Comparison of ENCODE assay signal across 9 cellular contexts in genomic region chr12:74689071-74689655, GRCh38.
DNase-seq lines count a peak whose midpoint lies in the region; ATAC-seq, FAIRE-seq and TF ChIP-seq lines count a peak whose summit lies in the region.
"Had no signal": no experiment of that assay in that cellular context is flagged by ENCODE, and none has a peak within 500 bp of the region (broad histone marks: within the 10 kb centered on the region; RNA-seq: fewer than 3 reads in every experiment).

No MANE protein-coding gene starts in this region.

- in situ Hi-C loops in brain microvascular endothelial cell (cut with HindIII; ENCODE audit: low pct_ligation_motif_present, low sequenced_read_pairs), result no loop called here

- no peak overlapping the region for H3K27ac Mint-ChIP-seq in CD14-positive monocyte
- H3K27ac Mint-ChIP-seq in activated naive CD4-positive, alpha-beta T cell treated with anti-CD3 and anti-CD28 coated beads for 36 hours, result no peak overlapping the region
- H3K27ac Mint-ChIP-seq: memory B cell had no signal

- no peaks in the 10 kb centered on the region for H3K36me3 ChIP-seq in brain microvascular endothelial cell (replicated peaks)
- H3K36me3 ChIP-seq in lower lobe of right lung, result no peaks in the 10 kb centered on the region

- no peaks in the 10 kb centered on the region for H3K4me1 ChIP-seq in lower lobe of right lung

- no peak overlapping the region for H3K27ac ChIP-seq in brain microvascular endothelial cell
- H3K27ac ChIP-seq in lower lobe of right lung, result no peak overlapping the region

- ATAC-seq in lower lobe of right lung (no peak), GM21717 (IDR thresholded peaks at IDR 0.05; ENCODE audit: unreplicated experiment) (no peak)

- CTCF ChIA-PET in activated naive CD4-positive, alpha-beta T cell treated with anti-CD3 and anti-CD28 coated beads for 36 hours (lab: Charles Lee), result interaction anchor here (1.2 to 1.6 kb wide), 2 partner anchors 9 to 643 kb away, joined by 3 to 8 read pairs; no protein-coding TSS in a partner anchor

- no peaks in the 10 kb centered on the region for H3K9me3 ChIP-seq in lower lobe of right lung

- no peaks in the 10 kb centered on the region for H3K4me1 Mint-ChIP-seq in CD14-positive monocyte
- no peaks in the 10 kb centered on the region for H3K4me1 Mint-ChIP-seq in activated naive CD4-positive, alpha-beta T cell treated with anti-CD3 and anti-CD28 coated beads for 36 hours (ENCODE audit: low read depth)
- H3K4me1 Mint-ChIP-seq: memory B cell had no signal

- H3K27me3 Mint-ChIP-seq in CD14-positive monocyte (ENCODE audit: low read depth in 3 of 3), result peaks cover 3 to 6% (median 5%) of the 10 kb centered on the region in 3 donors
- peaks cover 8% of the 10 kb centered on the region for H3K27me3 Mint-ChIP-seq in activated naive CD4-positive, alpha-beta T cell treated with anti-CD3 and anti-CD28 coated beads for 36 hours (ENCODE audit: low read depth)
- H3K27me3 Mint-ChIP-seq: memory B cell had no signal

- FAIRE-seq in H54 (lab: Jason Lieb, UNC), result peak; percentile 70

- no peak for TF ChIP-seq POLR2A in H54 (IDR thresholded peaks at IDR 0.05; ENCODE audit: low read depth, low read length)

- no peak overlapping the region for H3K4me3 Mint-ChIP-seq in CD14-positive monocyte
- H3K4me3 Mint-ChIP-seq in activated naive CD4-positive, alpha-beta T cell treated with anti-CD3 and anti-CD28 coated beads for 36 hours, result no peak overlapping the region
- H3K4me3 Mint-ChIP-seq: memory B cell had no signal

- intact Hi-C loops in CD14-positive monocyte (cut with micrococcal nuclease), result no loop called here
- intact Hi-C loops in lower lobe of right lung (cut with DNase I), result no loop called here
- intact Hi-C loops in activated naive CD4-positive, alpha-beta T cell treated with anti-CD3 and anti-CD28 coated beads for 36 hours (cut with micrococcal nuclease), result loop anchor here (1.0 to 10.0 kb wide), 4 partner anchors 601 to 1766 kb away; partner anchors contain the start of genes KRR1 and PHLDA1

- H3K9me3 Mint-ChIP-seq in CD14-positive monocyte, result peaks cover 0 to 3% (median 0%) of the 10 kb centered on the region in 7 donors
- no peaks in the 10 kb centered on the region for H3K9me3 Mint-ChIP-seq in activated naive CD4-positive, alpha-beta T cell treated with anti-CD3 and anti-CD28 coated beads for 36 hours
- H3K9me3 Mint-ChIP-seq: memory B cell had no signal

- H3K27me3 ChIP-seq in brain microvascular endothelial cell (replicated peaks) (no peaks in the 10 kb centered on the region), lower lobe of right lung (ENCODE audit: low read depth) (no peaks in the 10 kb centered on the region)

- DNase-seq in CD14-positive monocyte (ENCODE audit: low spot score) (no peak), H54 (ENCODE audit: insufficient read length, low spot score) (no peak), NCI-H2171 treated with DMSO at 0.1 percent for 48 hours (lab: John Stamatoyannopoulos, UW) (peak; percentile 73), brain microvascular endothelial cell (peak; percentile 2), lower lobe of right lung (no peak), UCSD-AML1 (lab: John Stamatoyannopoulos, UW; ENCODE audit: unreplicated experiment) (no peak)
- DNase-seq in activated naive CD4-positive, alpha-beta T cell treated with anti-CD3 and anti-CD28 coated beads for 36 hours, result no peak

- TF ChIP-seq CTCF in CD14-positive monocyte (IDR thresholded peaks at IDR 0.05) (peak; percentile 11), brain microvascular endothelial cell (IDR thresholded peaks at IDR 0.05; ENCODE audit: low read depth, low read length, missing control alignments) (peak; percentile 49), lower lobe of right lung (IDR thresholded peaks at IDR 0.05) (peak; percentile 51)

- H3K4me3 ChIP-seq in brain microvascular endothelial cell (ENCODE audit: low read depth, low read length) (no peak overlapping the region), lower lobe of right lung (no peak overlapping the region)

- H3K36me3 Mint-ChIP-seq in CD14-positive monocyte, result no peaks in the 10 kb centered on the region
- H3K36me3 Mint-ChIP-seq in activated naive CD4-positive, alpha-beta T cell treated with anti-CD3 and anti-CD28 coated beads for 36 hours (ENCODE audit: low read depth), result no peaks in the 10 kb centered on the region
- H3K36me3 Mint-ChIP-seq: memory B cell had no signal

Comparison
In these comparisons a context has a peak if more than half of its experiments do, and no peak if none do; other contexts are left out.
1. DNase-seq: peak in NCI-H2171 treated with DMSO at 0.1 percent for 48 hours (single experiment) and brain microvascular endothelial cell (single experiment); none in CD14-positive monocyte (single experiment), H54 (single experiment), lower lobe of right lung (single experiment), activated naive CD4-positive, alpha-beta T cell treated with anti-CD3 and anti-CD28 coated beads for 36 hours (single experiment) and UCSD-AML1 (single experiment).
2. Peak in every context shown above with its lines, with median percentiles within 50 percentile points of each other: CTCF ChIP-seq.